Comparison of ENCODE assay signal across 8 cellular contexts in the genomic region with DNA sequence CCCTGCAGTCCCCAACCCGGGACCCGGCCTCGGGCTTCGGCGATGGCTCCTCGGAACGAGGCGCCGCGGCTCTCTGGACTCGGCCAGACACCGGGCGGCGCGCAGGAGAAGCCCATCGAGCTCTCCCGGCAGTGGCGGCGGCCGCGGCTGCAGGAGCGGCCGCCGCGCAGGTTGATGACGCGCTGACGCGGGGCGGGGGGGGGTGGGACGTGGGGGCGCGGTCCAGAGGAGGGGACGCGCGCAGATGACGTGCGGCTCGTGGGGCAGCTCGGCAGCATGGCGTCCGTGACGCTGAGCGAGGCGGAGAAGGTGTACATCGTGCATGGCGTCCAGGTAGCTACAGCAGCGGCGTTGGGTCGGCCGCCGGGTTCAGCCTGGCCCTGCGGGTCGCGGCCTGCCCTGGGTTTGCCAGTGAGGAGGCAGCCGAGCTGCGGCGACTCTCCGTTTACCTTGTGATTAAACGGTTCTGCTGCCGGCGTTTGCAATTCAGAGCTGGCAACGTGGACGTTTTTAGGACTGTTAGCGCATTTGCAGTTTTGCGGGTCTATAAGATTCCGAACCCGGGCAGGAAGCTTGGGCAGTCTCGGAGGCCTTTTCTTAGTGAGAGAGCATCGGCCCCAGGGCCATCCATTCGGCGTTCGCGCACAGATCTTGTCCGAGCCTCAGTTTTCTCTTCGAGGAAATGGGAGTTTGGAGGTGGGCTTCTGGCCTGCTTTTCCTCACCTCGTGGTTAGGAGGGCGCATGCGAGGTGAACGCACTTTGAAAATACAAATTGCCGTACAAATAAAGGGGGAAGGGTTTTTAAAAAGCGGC. TPM values are rescaled to one million over a fixed set of nuclear protein-coding genes. Genes with fewer than 3 reads are reported as not detected.
DNase-seq lines count a peak whose midpoint lies in the region; ATAC-seq and TF ChIP-seq lines count a peak whose summit lies in the region.

EXOSC7 (plus strand) TSS at position 243 of the 814 bp plus-strand sequence; CDS start at position 277, 34 bp downstream.
ZDHHC3 (minus strand) TSS at position 173 of the 814 bp plus-strand sequence. CDS start 16,738 bp downstream, outside the sequence.

- H3K4me1 ChIP-seq in lower lobe of right lung: peaks cover 51% of the 10 kb centered on the region

- H3K27ac ChIP-seq in lower lobe of right lung: peak within 1 kb of the TSS; percentile 88

- no peaks in the 10 kb centered on the region for H3K9me3 ChIP-seq in lower lobe of right lung

- ATAC-seq in HG03432 (IDR thresholded peaks at IDR 0.05; ENCODE audit: unreplicated experiment): peak; percentile 86
- ATAC-seq in activated CD8-positive, alpha-beta T cell treated with anti-CD3 and anti-CD28 coated beads for 36 hours: peak; percentile 91
- ATAC-seq in lower lobe of right lung: peak; percentile 96

- H3K4me1 Mint-ChIP-seq in activated CD8-positive, alpha-beta T cell treated with anti-CD3 and anti-CD28 coated beads for 36 hours (ENCODE audit: low read depth): peaks cover 61% of the 10 kb centered on the region

- no peaks in the 10 kb centered on the region for H3K36me3 ChIP-seq in BJ (ENCODE audit: control insufficient read depth, insufficient read depth, low read length)
- H3K36me3 ChIP-seq in lower lobe of right lung: no peaks in the 10 kb centered on the region

- H3K27me3 Mint-ChIP-seq in activated CD8-positive, alpha-beta T cell treated with anti-CD3 and anti-CD28 coated beads for 36 hours: no peaks in the 10 kb centered on the region

- peak within 1 kb of the TSS; percentile 86 for H3K4me3 Mint-ChIP-seq in activated CD8-positive, alpha-beta T cell treated with anti-CD3 and anti-CD28 coated beads for 36 hours

- peak within 1 kb of the TSS; percentile 91 for H3K27ac Mint-ChIP-seq in activated CD8-positive, alpha-beta T cell treated with anti-CD3 and anti-CD28 coated beads for 36 hours

- POLR2A ChIA-PET in BJ (lab: Charles Lee): interaction anchor here (0.5 to 0.6 kb wide), 5 partner anchors 36 to 682 kb away, joined by 3 to 7 read pairs (median 3); no protein-coding TSS in a partner anchor
- POLR2A ChIA-PET in activated CD8-positive, alpha-beta T cell treated with anti-CD3 and anti-CD28 coated beads for 36 hours (lab: Charles Lee): interaction anchor here (0.6 to 4.8 kb wide), 9 partner anchors 9 to 690 kb away, joined by 3 to 48 read pairs (median 4); partner anchors contain the start of genes KIAA1143 and KIF15

- intact Hi-C loops in activated CD8-positive, alpha-beta T cell treated with anti-CD3 and anti-CD28 coated beads for 36 hours (cut with micrococcal nuclease): no loop called here
- intact Hi-C loops in lower lobe of right lung (cut with DNase I): no loop called here

- DNase-seq in BJ (ENCODE audit: low read depth): no peak
- peak; percentile 90 for DNase-seq in GM19238 (ENCODE audit: insufficient read length, low spot score)
- DNase-seq in NCI-H82 treated with DMSO at 0.1 percent for 48 hours (lab: John Stamatoyannopoulos, UW; ENCODE audit: unreplicated experiment): peak; percentile 16
- DNase-seq in activated CD8-positive, alpha-beta T cell treated with anti-CD3 and anti-CD28 coated beads for 36 hours: peak; percentile 90
- peak; percentile 92 for DNase-seq in ecto neural progenitor cell (ENCODE audit: low spot score)
- DNase-seq in lower lobe of right lung: peak; percentile 94
- DNase-seq in stimulated activated CD4-positive, alpha-beta T cell treated with anti-CD3 and anti-CD28 coated beads, TNF-alpha, amount 100 ng/mL, for 1 hour (ENCODE audit: low read depth in 3 of 3, low spot score in 1 of 3): peak; percentile 67 to 77 (median 70)

- TF ChIP-seq CTCF in BJ (IDR thresholded peaks at IDR 0.05; ENCODE audit: insufficient read depth, low read depth, low read length): no peak
- no peak for TF ChIP-seq CTCF in activated CD8-positive, alpha-beta T cell treated with anti-CD3 and anti-CD28 coated beads for 36 hours (IDR thresholded peaks at IDR 0.05)
- no peak for TF ChIP-seq CTCF in lower lobe of right lung (IDR thresholded peaks at IDR 0.05)

- no peaks in the 10 kb centered on the region for H3K9me3 Mint-ChIP-seq in activated CD8-positive, alpha-beta T cell treated with anti-CD3 and anti-CD28 coated beads for 36 hours

- H3K4me3 ChIP-seq in BJ (ENCODE audit: low read depth, low read length) (peak within 1 kb of the TSS; percentile 97), lower lobe of right lung (peak within 1 kb of the TSS; percentile 95)

- CTCF ChIA-PET in BJ (lab: Yijun Ruan, JAX): interaction anchor here (1.2 to 2.6 kb wide), 4 partner anchors 8 to 62 kb away, joined by 3 to 14 read pairs (median 9); no protein-coding TSS in a partner anchor
- CTCF ChIA-PET in activated CD8-positive, alpha-beta T cell treated with anti-CD3 and anti-CD28 coated beads for 36 hours (lab: Charles Lee): interaction anchor here (1.6 to 4.4 kb wide), 2 partner anchors 11 to 23 kb away, joined by 3 to 26 read pairs; no protein-coding TSS in a partner anchor

- H3K27me3 ChIP-seq in BJ (ENCODE audit: control insufficient read depth, insufficient read depth, low read length) (no peaks in the 10 kb centered on the region), lower lobe of right lung (ENCODE audit: low read depth) (no peaks in the 10 kb centered on the region)

- H3K36me3 Mint-ChIP-seq in activated CD8-positive, alpha-beta T cell treated with anti-CD3 and anti-CD28 coated beads for 36 hours (ENCODE audit: low read depth): peaks cover 20% of the 10 kb centered on the region

RNA-seq across cellular contexts. Expression of gene EXOSC7, which starts in this region (rescaled TPM):
- 45.4 and 50.6 TPM in 2 replicates for polyA plus RNA-seq in BJ (2011; rRNA removed)
- 16.6 and 26.7 TPM in 2 replicates for polyA minus RNA-seq in BJ (2011; rRNA and poly(A)+ RNA removed)
- 10 to 100 TPM; 79.8 to 80.7 TPM for total RNA-seq in activated CD8-positive, alpha-beta T cell treated with anti-CD3 and anti-CD28 coated beads for 36 hours
- 32.9 TPM for total RNA-seq in lower lobe of right lung

RNA-seq across cellular contexts. Expression of gene ZDHHC3, which starts in this region (rescaled TPM):
- polyA plus RNA-seq in BJ (2011; rRNA removed): 134 and 198 TPM in 2 replicates
- polyA minus RNA-seq in BJ (2011; rRNA and poly(A)+ RNA removed): 115 and 186 TPM in 2 replicates
- total RNA-seq in activated CD8-positive, alpha-beta T cell treated with anti-CD3 and anti-CD28 coated beads for 36 hours: 10 to 100 TPM; 28.6 to 36.0 TPM
- 110 TPM for total RNA-seq in lower lobe of right lung
